In the genomic region with DNA sequence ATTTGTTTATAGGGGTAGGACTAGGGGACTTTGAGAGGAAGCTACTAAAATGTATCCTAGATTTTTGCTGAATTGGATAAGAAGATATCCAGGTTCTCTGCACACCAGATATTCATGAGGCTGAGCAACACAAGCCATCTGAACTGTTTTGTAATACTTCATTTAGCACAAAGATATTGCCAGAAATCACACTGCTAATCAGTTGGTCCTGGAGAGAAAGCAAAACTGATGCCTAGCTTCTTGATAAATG, we compare ENCODE assay signal across 8 cellular contexts.
"Had no signal": no experiment of that assay in that cellular context is flagged by ENCODE, and none has a peak within 500 bp of the region (broad histone marks: within the 10 kb centered on the region; RNA-seq: fewer than 3 reads in every experiment).

No MANE protein-coding gene starts in this region.

- H3K9me3 Mint-ChIP-seq: HFFc6 had no signal

- DNase-seq: GM23248, H9, HCEC 1CT, HFFc6, KBM-7 had no signal

- H3K4me3 ChIP-seq: GM23248 had no signal

- H3K27ac ChIP-seq: GM23248, HL-60 had no signal

- H3K4me3 Mint-ChIP-seq: H9, HFFc6, IgD-negative memory B cell had no signal

- H3K27ac Mint-ChIP-seq: HFFc6 had no signal

- ATAC-seq: HepG2 had no signal

- H3K36me3 Mint-ChIP-seq: IgD-negative memory B cell had no signal

- H3K4me1 Mint-ChIP-seq: IgD-negative memory B cell had no signal
